ENCODE assay signal across 18 cellular contexts in genomic region chr1:29456685-29457084, GRCh38.
DNase-seq lines count a peak whose midpoint lies in the region; ATAC-seq, FAIRE-seq and TF ChIP-seq lines count a peak whose summit lies in the region.
"Had no signal": no experiment of that assay in that cellular context is flagged by ENCODE, and none has a peak within 500 bp of the region (broad histone marks: within the 10 kb centered on the region; RNA-seq: fewer than 3 reads in every experiment).

No MANE protein-coding gene starts in this region.

- POLR2A ChIA-PET in HepG2 (lab: Yijun Ruan, JAX): no interaction called here
- POLR2A ChIA-PET in K562 (lab: Yijun Ruan, JAX): interaction anchor here (0.6 kb wide), 1 partner anchor 68 kb away, joined by 3 read pairs; no protein-coding TSS in a partner anchor

- BruUV-seq in HepG2 (replicated peaks; lab: Mats Ljungman, UMichigan): no TSS peak
- BruUV-seq in K562 (replicated peaks; lab: Mats Ljungman, UMichigan): no TSS peak

- intact Hi-C loops in HepG2 (cut with micrococcal nuclease; ENCODE audit: unreplicated experiment) (no loop called here), right lobe of liver (cut with DNase I) (no loop called here), K562 (cut with micrococcal nuclease) (no loop called here)

- TF ChIP-seq RAD21 in HepG2 (CRISPR knock-in tag; IDR thresholded peaks at IDR 0.05): no peak
- TF ChIP-seq RAD21 in K562 (CRISPR knock-in tag; conservative IDR thresholded peaks at IDR 0.05 in 1 of 2, IDR thresholded peaks at IDR 0.05 in 1 of 2): no peak

- ATAC-seq in HepG2: no peak
- ATAC-seq in right lobe of liver: no peak
- no peak for ATAC-seq in K562

- no peak overlapping the region for H3K9ac ChIP-seq in HepG2 (ENCODE audit: insufficient read depth, low read depth, low read length)
- no peak overlapping the region for H3K9ac ChIP-seq in K562 (ENCODE audit: insufficient read depth in 1 of 2, low read depth in 2 of 2, low read length in 2 of 2)

- H3K4me1 ChIP-seq in HepG2 (ENCODE audit: insufficient read depth, low read length) (peaks cover 17% of the 10 kb centered on the region), right lobe of liver (no peaks in the 10 kb centered on the region), K562 (replicated peaks in 1 of 2; ENCODE audit: control insufficient read depth in 2 of 2, insufficient read depth in 2 of 2, low read length in 2 of 2) (no peaks in the 10 kb centered on the region), osteoblast (ENCODE audit: insufficient read depth, low read length) (no peaks in the 10 kb centered on the region)

- WGBS in HepG2 (ENCODE audit: low lambda C conversion rate): 3% methylated on average over 3 of the region's 3 CpGs
- WGBS in right lobe of liver (ENCODE audit: insufficient coverage, low coverage, low lambda C conversion rate, missing lambda C conversion rate): 36% methylated on average over 2 of the region's 3 CpGs
- 0% methylated on average over 3 of the region's 3 CpGs for WGBS in K562 (ENCODE audit: insufficient coverage, low coverage, missing lambda C conversion rate)

- H3K4me3 ChIP-seq in HepG2 (replicated peaks in 1 of 3; ENCODE audit: insufficient read depth in 1 of 3, low read depth in 2 of 3, low read length in 3 of 3): no peak overlapping the region
- H3K4me3 ChIP-seq in right lobe of liver: no peak overlapping the region
- no peak overlapping the region for H3K4me3 ChIP-seq in K562
- no peak overlapping the region for H3K4me3 ChIP-seq in osteoblast (ENCODE audit: insufficient read depth, low read length)

- in situ Hi-C loops in HepG2 (cut with HindIII; ENCODE audit: extremely low pct_ligation_motif_present, low pct_unique_long_range_greater_than_20kb): loop anchor here (10.0 kb wide), 1 partner anchor 222 kb away; the partner anchor contains the start of genes MECR and PTPRU
- in situ Hi-C loops in K562 (cut with MboI): no loop called here

- CTCF ChIA-PET in HepG2 (lab: Yijun Ruan, JAX; ENCODE audit: low intra/inter-chr PET ratio, low total read pairs): no interaction called here
- CTCF ChIA-PET in K562 (lab: Yijun Ruan, JAX; ENCODE audit: low intra/inter-chr PET ratio): no interaction called here

- H3K9me3 ChIP-seq in HepG2 (ENCODE audit: low read length) (no peaks in the 10 kb centered on the region), right lobe of liver (no peaks in the 10 kb centered on the region), K562 (replicated peaks; ENCODE audit: control insufficient read depth, insufficient read depth, low read depth, low read length) (no peaks in the 10 kb centered on the region; the same call in 1 of the 2 replicates), osteoblast (ENCODE audit: low read depth, low read length) (no peaks in the 10 kb centered on the region)

- H3K9me1 ChIP-seq in K562 (ENCODE audit: control insufficient read depth, insufficient read depth, low read length): no peaks in the 10 kb centered on the region

- no peak overlapping the region for H3K4me2 ChIP-seq in HepG2 (ENCODE audit: low read depth, low read length)
- no peak overlapping the region for H3K4me2 ChIP-seq in K562 (ENCODE audit: insufficient read depth, low read length)
- no peak overlapping the region for H3K4me2 ChIP-seq in osteoblast (ENCODE audit: insufficient read depth, low read length)

- no peaks in the 10 kb centered on the region for H3K79me2 ChIP-seq in HepG2 (ENCODE audit: insufficient read depth, low read length)
- H3K79me2 ChIP-seq in K562 (ENCODE audit: control insufficient read depth, insufficient read depth, low read length): no peaks in the 10 kb centered on the region
- no peaks in the 10 kb centered on the region for H3K79me2 ChIP-seq in osteoblast (ENCODE audit: insufficient read depth, low read length)

- no peak for FAIRE-seq in HepG2 (lab: Jason Lieb, UNC)
- peak; percentile 42 for FAIRE-seq in K562 (lab: Jason Lieb, UNC)
- FAIRE-seq: GM12891, GM18507, H54 had no signal

- H3K27ac ChIP-seq in HepG2 (ENCODE audit: extremely low read length, insufficient read depth, low read length) (no peak overlapping the region), right lobe of liver (no peak overlapping the region), K562 (ENCODE audit: extremely low read depth, low read depth, low read length) (no peak overlapping the region), osteoblast (ENCODE audit: low read depth, low read length) (no peak overlapping the region)

- TF ChIP-seq CTCF in HepG2 (CRISPR knock-in tag; IDR thresholded peaks at IDR 0.05) (no peak), right lobe of liver (IDR thresholded peaks at IDR 0.05) (no peak), K562 (IDR thresholded peaks at IDR 0.05 in 2 of 3, conservative IDR thresholded peaks at IDR 0.05 in 1 of 3; ENCODE audit: insufficient read depth in 2 of 3, low read depth in 1 of 3, low read length in 3 of 3) (no peak), osteoblast (IDR thresholded peaks at IDR 0.05; ENCODE audit: extremely low read depth, low read depth, low read length) (no peak)

- H4K20me1 ChIP-seq in HepG2 (ENCODE audit: insufficient read depth, low read length) (no peaks in the 10 kb centered on the region), K562 (replicated peaks; ENCODE audit: control insufficient read depth, insufficient read depth, low read length) (peaks cover 10% of the 10 kb centered on the region), osteoblast (ENCODE audit: insufficient read depth, low read length) (no peaks in the 10 kb centered on the region)

- no peaks in the 10 kb centered on the region for H3K36me3 ChIP-seq in HepG2 (replicated peaks in 1 of 2; ENCODE audit: control insufficient read depth in 1 of 2, insufficient read depth in 2 of 2, low read length in 2 of 2)
- no peaks in the 10 kb centered on the region for H3K36me3 ChIP-seq in right lobe of liver
- no peaks in the 10 kb centered on the region for H3K36me3 ChIP-seq in K562 (ENCODE audit: control insufficient read depth, insufficient read depth, low read length)
- no peaks in the 10 kb centered on the region for H3K36me3 ChIP-seq in osteoblast (ENCODE audit: insufficient read depth, low read length)

- H2AFZ ChIP-seq in HepG2 (ENCODE audit: low read length) (no peak overlapping the region), K562 (ENCODE audit: low read depth, low read length) (no peak overlapping the region), osteoblast (ENCODE audit: low read length) (no peak overlapping the region)

- TF ChIP-seq EP300 in HepG2 (IDR thresholded peaks at IDR 0.05; ENCODE audit: low read depth in 2 of 2, low read length in 2 of 2) (no peak), HepG2 (CRISPR knock-in tag; IDR thresholded peaks at IDR 0.05; ENCODE audit: borderline replicate concordance) (no peak), K562 (IDR thresholded peaks at IDR 0.05; ENCODE audit: low read length) (no peak)

- H3K27me3 ChIP-seq in HepG2 (ENCODE audit: control insufficient read depth in 1 of 2, insufficient read depth in 2 of 2, low read length in 2 of 2) (no peaks in the 10 kb centered on the region), right lobe of liver (no peaks in the 10 kb centered on the region), K562 (ENCODE audit: control insufficient read depth in 2 of 2, insufficient read depth in 2 of 2, low read length in 2 of 2) (no peaks in the 10 kb centered on the region; a peak in 1 of 5 replicates), osteoblast (ENCODE audit: insufficient read depth, low read length) (no peaks in the 10 kb centered on the region)

- TF ChIP-seq POLR2A in HepG2 (IDR thresholded peaks at IDR 0.05; ENCODE audit: insufficient read depth in 1 of 2, low read depth in 2 of 2, low read length in 2 of 2) (no peak), right lobe of liver (IDR thresholded peaks at IDR 0.05) (no peak), K562 (conservative IDR thresholded peaks at IDR 0.05) (no peak)

- DNase-seq in HepG2 (ENCODE audit: low spot score) (no peak), right lobe of liver (no peak), K562 (ENCODE audit: extremely low read depth in 1 of 4, low spot score in 3 of 4) (no peak), osteoblast (ENCODE audit: insufficient read length, low spot score, missing footprints) (peak; percentile 57), SHP77 treated with DMSO at 0.1 percent for 48 hours (lab: John Stamatoyannopoulos, UW) (no peak), ureter (ENCODE audit: low spot score) (no peak)
- DNase-seq: C1 segment of cervical spinal cord; Calu3; CD4-positive, alpha-beta memory T cell; COR-L47; DMS53; DMS79 treated with DMSO at 0.1 percent for 48 hours; GF-D8; GOT3; HCEC 1CT had no signal

TF ChIP-seq in HepG2, 621 proteins besides CTCF, POLR2A, EP300 and RAD21:
- TF ChIP-seq RBAK (CRISPR knock-in tag; IDR thresholded peaks at IDR 0.05) (peak; percentile 91), HINFP (CRISPR knock-in tag; IDR thresholded peaks at IDR 0.05; ENCODE audit: low read depth) (no peak), ZNF629 (CRISPR knock-in tag; conservative IDR thresholded peaks at IDR 0.05) (0 out of 2 replicates have a peak, but pooled peaks have one; percentile 12)

TF ChIP-seq in K562, 482 proteins besides CTCF, POLR2A, EP300 and RAD21 (continues in another document):
- no peak for TF ChIP-seq RBM15 (IDR thresholded peaks at IDR 0.05; ENCODE audit: insufficient read depth, low read length)
- TF ChIP-seq TRIM28 (IDR thresholded peaks at IDR 0.05): peak; percentile 50; the same call in 1 of the 2 replicates
- no peak for TF ChIP-seq FOXK1 (CRISPR knock-in tag; IDR thresholded peaks at IDR 0.05; ENCODE audit: borderline replicate concordance)
- no peak for TF ChIP-seq DMBX1 (CRISPR knock-in tag; IDR thresholded peaks at IDR 0.05; ENCODE audit: borderline replicate concordance)
- no peak for TF ChIP-seq SMAD3 (CRISPR knock-in tag; conservative IDR thresholded peaks at IDR 0.05)
- TF ChIP-seq RFX7 (CRISPR knock-in tag; IDR thresholded peaks at IDR 0.05): no peak
- no peak for TF ChIP-seq LCOR (CRISPR knock-in tag; IDR thresholded peaks at IDR 0.05)
- TF ChIP-seq STAT5B (CRISPR knock-in tag; IDR thresholded peaks at IDR 0.05): no peak
- peak; percentile 73 for TF ChIP-seq RBM25 (IDR thresholded peaks at IDR 0.05; ENCODE audit: low read depth, low read length, severe bottlenecking)
- TF ChIP-seq CHD1 (IDR thresholded peaks at IDR 0.05; ENCODE audit: low read length): no peak
- TF ChIP-seq CBX3 (IDR thresholded peaks at IDR 0.05; ENCODE audit: borderline replicate concordance in 1 of 2, low read length in 2 of 2): peak in 1 of 2 experiments; percentile 40; a peak in 1 of 3 replicates
- TF ChIP-seq FOXP1 (CRISPR knock-in tag; IDR thresholded peaks at IDR 0.05): no peak
- TF ChIP-seq ESRRA (IDR thresholded peaks at IDR 0.05; ENCODE audit: borderline replicate concordance, low read depth): no peak
- 0 out of 2 replicates have a peak, but pooled peaks have one; percentile 20 for TF ChIP-seq CBX5 (IDR thresholded peaks at IDR 0.05; ENCODE audit: borderline replicate concordance, low read depth)

Comparison
In these comparisons a context has a peak if more than half of its experiments do, and no peak if none do; other contexts are left out.
1. Of the 241 proteins assayed by ChIP-seq in both HepG2 and K562: peak only in HepG2: none; only in K562: CBX5; in both: none; in neither: 240.